8 cellular contexts compared by ENCODE assay signal in genomic region chr16:2156025-2156848, GRCh38. TPM values are rescaled to one million over a fixed set of nuclear protein-coding genes. Genes with fewer than 3 reads are reported as not detected.
A peak's percentile ranks its signal among the peaks of the same experiment; 100 is the strongest.
DNase-seq lines count a peak whose midpoint lies in the region; ATAC-seq, FAIRE-seq and TF ChIP-seq lines count a peak whose summit lies in the region.

No MANE protein-coding gene starts in this region.

- H3K4me1 Mint-ChIP-seq in activated T-cell treated with anti-CD3 and anti-CD28 coated beads, Interleukin-2, amount 50 U/mL, for 72 hours (ENCODE audit: low read depth) = peaks cover 51% of the 10 kb centered on the region

- H3K27me3 Mint-ChIP-seq in activated T-cell treated with anti-CD3 and anti-CD28 coated beads, Interleukin-2, amount 50 U/mL, for 72 hours (ENCODE audit: low read depth) = no peaks in the 10 kb centered on the region

- TF ChIP-seq CTCF in BE2C (IDR thresholded peaks at IDR 0.05; ENCODE audit: low read depth, low read length) (no peak), HL-60 (IDR thresholded peaks at IDR 0.05; ENCODE audit: insufficient read depth, low read length) (no peak), gastroesophageal sphincter (IDR thresholded peaks at IDR 0.05) (no peak)

- peaks cover 4 to 7% of the 10 kb centered on the region in 2 donors for H3K36me3 Mint-ChIP-seq in activated T-cell treated with anti-CD3 and anti-CD28 coated beads, Interleukin-2, amount 50 U/mL, for 72 hours (ENCODE audit: insufficient read depth in 2 of 2)

- H3K27me3 ChIP-seq in BE2C (no peaks in the 10 kb centered on the region), HL-60 (ENCODE audit: insufficient read depth, poor library complexity, severe bottlenecking) (no peaks in the 10 kb centered on the region), gastroesophageal sphincter (no peaks in the 10 kb centered on the region)

- H3K9me3 Mint-ChIP-seq in activated T-cell treated with anti-CD3 and anti-CD28 coated beads, Interleukin-2, amount 50 U/mL, for 72 hours = no peaks in the 10 kb centered on the region

- TF ChIP-seq EP300 in gastroesophageal sphincter (IDR thresholded peaks at IDR 0.05) = no peak

- FAIRE-seq in HTR-8/SVneo (lab: Jason Lieb, UNC) = no peak

- H3K9me3 ChIP-seq in BE2C = no peaks in the 10 kb centered on the region
- no peaks in the 10 kb centered on the region for H3K9me3 ChIP-seq in gastroesophageal sphincter

- peak overlapping the region; percentile 97 to 99 for H3K4me3 Mint-ChIP-seq in activated T-cell treated with anti-CD3 and anti-CD28 coated beads, Interleukin-2, amount 50 U/mL, for 72 hours

- TF ChIP-seq POLR2A in gastroesophageal sphincter (IDR thresholded peaks at IDR 0.05) = no peak

- H3K36me3 ChIP-seq in BE2C (peaks cover 36% of the 10 kb centered on the region), gastroesophageal sphincter (peaks cover 0 to 9% of the 10 kb centered on the region in 2 donors)

- DNase-seq in BE2C (no peak), HL-60 (ENCODE audit: low read depth in 1 of 2, low spot score in 1 of 2) (peak; percentile 56 to 66), sciatic nerve (ENCODE audit: low spot score) (peak; percentile 64), dedifferentiated amniotic fluid mesenchymal stem cell (ENCODE audit: extremely low spot score) (no peak), HTR-8/SVneo (ENCODE audit: insufficient read length, low spot score) (no peak)
- DNase-seq in activated T-cell treated with anti-CD3 and anti-CD28 coated beads, Interleukin-2, amount 50 U/mL, for 72 hours = no peak

- H3K4me3 ChIP-seq in BE2C (ENCODE audit: low read depth, low read length) (peak overlapping the region; percentile 96), HL-60 (replicated peaks; ENCODE audit: insufficient read depth, low read length) (peak overlapping the region; percentile 88), gastroesophageal sphincter (peak overlapping the region; percentile 66 to 77)

- no peak for ATAC-seq in activated T-cell treated with anti-CD3 and anti-CD28 coated beads, Interleukin-2, amount 50 U/mL, for 72 hours (replicated peaks in 1 of 2)
- ATAC-seq in gastroesophageal sphincter (no peak), sciatic nerve (no peak), GM18502 (IDR thresholded peaks at IDR 0.05; ENCODE audit: poor library complexity, unreplicated experiment) (no peak)

- H3K27ac ChIP-seq in HL-60 (replicated peaks) = peak overlapping the region; percentile 94
- H3K27ac ChIP-seq in gastroesophageal sphincter = peak overlapping the region; percentile 82 to 95 (median 94)

- peak overlapping the region; percentile 97 for H3K27ac Mint-ChIP-seq in activated T-cell treated with anti-CD3 and anti-CD28 coated beads, Interleukin-2, amount 50 U/mL, for 72 hours

- 11 to 14% methylated on average over 5 to 12 of the region's 41 CpGs for WGBS in gastroesophageal sphincter (ENCODE audit: low coverage in 1 of 2), 2 donors

- peaks cover 24% of the 10 kb centered on the region for H3K4me1 ChIP-seq in BE2C
- H3K4me1 ChIP-seq in gastroesophageal sphincter = peaks cover 3 to 90% (median 72%) of the 10 kb centered on the region in 3 donors

- intact Hi-C loops in sciatic nerve (cut with DNase I) = no loop called here

RNA-seq across cellular contexts. Expression of gene TRAF7, which starts 0.7 kb away (rescaled TPM):
- polyA plus RNA-seq in BE2C (2012; ENCODE audit: insufficient read depth, insufficient read length, low read depth) = 126 TPM
- total RNA-seq in activated T-cell treated with anti-CD3 and anti-CD28 coated beads, Interleukin-2, amount 50 U/mL, for 72 hours = 10 to 100 TPM; 66.4 to 72.9 TPM
- 10 to 100 TPM; 36.3 to 70.1 (median 56.3) TPM for total RNA-seq in gastroesophageal sphincter
- total RNA-seq in sciatic nerve = 44.8 TPM

RNA-seq across cellular contexts. Expression of gene RAB26, which starts 7.8 kb away (rescaled TPM):
- polyA plus RNA-seq in BE2C (2012; ENCODE audit: insufficient read depth, insufficient read length, low read depth) = 9.1 TPM
- total RNA-seq in activated T-cell treated with anti-CD3 and anti-CD28 coated beads, Interleukin-2, amount 50 U/mL, for 72 hours = 1 to 10 TPM in 1 of 2 donors, under 1 TPM in 1; 0.82 to 2.0 TPM
- 1 to 10 TPM in 1 of 4 donors, under 1 TPM in 1, not detected in 2; 0.39 to 1.0 TPM for total RNA-seq in gastroesophageal sphincter
- total RNA-seq in sciatic nerve = 0.40 TPM

RNA-seq across cellular contexts. Expression of gene PKD1, which starts 20.5 kb away (rescaled TPM):
- polyA plus RNA-seq in BE2C (2012; ENCODE audit: insufficient read depth, insufficient read length, low read depth) = 375 TPM
- 10 to 100 TPM; 90.2 to 95.7 TPM for total RNA-seq in activated T-cell treated with anti-CD3 and anti-CD28 coated beads, Interleukin-2, amount 50 U/mL, for 72 hours
- 100 to 1,000 TPM; 181 to 492 (median 352) TPM for total RNA-seq in gastroesophageal sphincter
- 159 TPM for total RNA-seq in sciatic nerve

RNA-seq across cellular contexts. Expression of gene CASKIN1, which starts 40.2 kb away (rescaled TPM):
- polyA plus RNA-seq in BE2C (2012; ENCODE audit: insufficient read depth, insufficient read length, low read depth) = 8.6 TPM
- 1 to 10 TPM in 1 of 2 donors, under 1 TPM in 1; 0.89 to 2.1 TPM for total RNA-seq in activated T-cell treated with anti-CD3 and anti-CD28 coated beads, Interleukin-2, amount 50 U/mL, for 72 hours
- under 1 TPM in 2 of 4 donors, not detected in 2; 0.27 to 0.35 TPM for total RNA-seq in gastroesophageal sphincter
- 1.6 TPM for total RNA-seq in sciatic nerve

RNA-seq across cellular contexts. Expression of gene MLST8, which starts 49.0 kb away (rescaled TPM):
- polyA plus RNA-seq in BE2C (2012; ENCODE audit: insufficient read depth, insufficient read length, low read depth) = 254 TPM
- 10 to 100 TPM; 54.9 to 65.6 TPM for total RNA-seq in activated T-cell treated with anti-CD3 and anti-CD28 coated beads, Interleukin-2, amount 50 U/mL, for 72 hours
- total RNA-seq in gastroesophageal sphincter (10 to 100 TPM; 29.0 to 50.8 (median 34.1) TPM), sciatic nerve (21.8 TPM)

Comparison
In these comparisons a context has a peak if more than half of its experiments do, and no peak if none do; other contexts are left out.
1. DNase-seq: peak in HL-60 (2 of 2) and sciatic nerve (single experiment); none in BE2C (single experiment), activated T-cell treated with anti-CD3 and anti-CD28 coated beads, Interleukin-2, amount 50 U/mL, for 72 hours (0 of 2), dedifferentiated amniotic fluid mesenchymal stem cell (single experiment) and HTR-8/SVneo (single experiment).
2. Peak in every context shown above with its lines, with median percentiles within 50 percentile points of each other: H3K4me3 ChIP-seq.